Comparison of ENCODE assay signal across 8 cellular contexts in the genomic region with DNA sequence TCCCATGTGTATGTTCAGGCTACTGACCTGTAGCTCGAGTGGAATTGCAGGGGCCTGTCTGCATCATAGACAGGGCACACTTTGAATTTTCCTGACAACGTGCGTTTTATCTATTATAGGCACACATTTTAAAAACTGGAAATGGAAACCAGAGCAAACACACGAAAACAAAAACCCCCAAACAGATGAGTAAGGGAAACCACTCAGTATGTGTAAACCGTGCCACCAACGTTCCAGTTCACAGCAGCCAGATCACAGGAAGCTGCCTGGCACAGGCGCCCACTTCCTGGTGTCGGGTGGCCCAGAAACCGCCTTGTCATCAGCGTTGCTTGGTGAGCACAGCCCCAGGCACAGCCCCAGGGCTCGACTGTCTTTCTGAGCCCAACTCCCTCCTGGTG. TPM values are rescaled to one million over a fixed set of nuclear protein-coding genes. Genes with fewer than 3 reads are reported as not detected.
DNase-seq lines count a peak whose midpoint lies in the region; ATAC-seq lines count a peak whose summit lies in the region.

No MANE protein-coding gene starts in this region.

- peaks cover 37% of the 10 kb centered on the region for H3K4me1 Mint-ChIP-seq in activated naive CD8-positive, alpha-beta T cell (ENCODE audit: low read depth)

- no peaks in the 10 kb centered on the region for H3K36me3 Mint-ChIP-seq in activated naive CD8-positive, alpha-beta T cell

- H3K27ac Mint-ChIP-seq in activated naive CD8-positive, alpha-beta T cell: peak overlapping the region; percentile 99

- no peaks in the 10 kb centered on the region for H3K9me3 Mint-ChIP-seq in activated naive CD8-positive, alpha-beta T cell (ENCODE audit: low read depth)

- ATAC-seq in GM19468 (IDR thresholded peaks at IDR 0.05; ENCODE audit: extremely low read depth, unreplicated experiment): peak; percentile 89
- peak; percentile 96 for ATAC-seq in HG03558 (IDR thresholded peaks at IDR 0.05; ENCODE audit: extremely low read depth, unreplicated experiment)
- peak; percentile 23 for ATAC-seq in left colon

- intact Hi-C loops in left colon (cut with DNase I, micrococcal nuclease): no loop called here

- peak overlapping the region; percentile 80 for H3K4me3 Mint-ChIP-seq in activated naive CD8-positive, alpha-beta T cell

- no peaks in the 10 kb centered on the region for H3K27me3 Mint-ChIP-seq in activated naive CD8-positive, alpha-beta T cell

- DNase-seq in CMK (ENCODE audit: low read depth) (peak; percentile 49), T follicular helper cell (ENCODE audit: low read depth) (peak; percentile 78), left colon (peak; percentile 55 to 62), NCI-H1048 (lab: John Stamatoyannopoulos, UW) (no peak)
- DNase-seq in stimulated activated CD8-positive, alpha-beta memory T cell treated with anti-CD3 and anti-CD28 coated beads, Interleukin-4, amount 100 ng/mL, for 24 hours (ENCODE audit: low read depth): peak; percentile 77

RNA-seq across cellular contexts. Expression of a gene that starts 34.5 kb away (rescaled TPM):
- 10 to 100 TPM; 68.8 to 83.5 TPM for total RNA-seq in left colon

Comparison
In these comparisons a context has a peak if more than half of its experiments do, and no peak if none do; other contexts are left out.
1. ATAC-seq: peak in every context shown above with its lines; median percentile 96 in HG03558; 89 in GM19468; 23 in left colon.